ENCODE assay signal across 8 cellular contexts in genomic region chr7:138002096-138002827, GRCh38.
DNase-seq lines count a peak whose midpoint lies in the region; ATAC-seq lines count a peak whose summit lies in the region.

No MANE protein-coding gene starts in this region.

- H3K27me3 Mint-ChIP-seq in central memory CD8-positive, alpha-beta T cell = no peaks in the 10 kb centered on the region

- peak overlapping the region; percentile 92 for H3K4me3 Mint-ChIP-seq in central memory CD8-positive, alpha-beta T cell

- H3K4me1 Mint-ChIP-seq in central memory CD8-positive, alpha-beta T cell = peaks cover 29% of the 10 kb centered on the region

- peak overlapping the region; percentile 91 for H3K27ac Mint-ChIP-seq in central memory CD8-positive, alpha-beta T cell (ENCODE audit: low read depth)

- peak; percentile 97 for ATAC-seq in GM18909 (IDR thresholded peaks at IDR 0.05; ENCODE audit: poor library complexity, unreplicated experiment)
- peak; percentile 96 for ATAC-seq in HG03280 (IDR thresholded peaks at IDR 0.05; ENCODE audit: unreplicated experiment)
- ATAC-seq in central memory CD8-positive, alpha-beta T cell (replicated peaks; ENCODE audit: extremely low read depth, poor library complexity, severe bottlenecking) = peak; percentile 93

- DNase-seq in AG08396 (ENCODE audit: low spot score) = peak; percentile 95
- peak; percentile 99 for DNase-seq in NCI-H226
- peak; percentile 91 to 97 (median 92) for DNase-seq in activated CD4-positive, CD25-positive, alpha-beta regulatory T cell (lab: John Stamatoyannopoulos, UW)
- peak; percentile 98 to 99 for DNase-seq in central memory CD8-positive, alpha-beta T cell (ENCODE audit: low spot score in 2 of 2)
- DNase-seq in inferior parietal cortex (ENCODE audit: extremely low spot score) = peak; percentile 100
- DNase-seq in smooth muscle cell of the brain vasculature (ENCODE audit: low read depth, low spot score) = peak; percentile 99

- no peaks in the 10 kb centered on the region for H3K9me3 Mint-ChIP-seq in central memory CD8-positive, alpha-beta T cell

- peaks cover 7% of the 10 kb centered on the region for H3K36me3 Mint-ChIP-seq in central memory CD8-positive, alpha-beta T cell (ENCODE audit: insufficient read depth)

Comparison
In these comparisons a context has a peak if more than half of its experiments do, and no peak if none do; other contexts are left out.
1. Peak in every context shown above with its lines: DNase-seq and ATAC-seq.